Comparison of ENCODE assay signal across 1 cellular context in genomic region chr14:88999137-88999536, GRCh38.
TF ChIP-seq lines count a peak whose summit lies in the region.

No MANE protein-coding gene starts in this region.

TF ChIP-seq in SK-N-SH, 30 proteins besides CTCF, POLR2A, EP300 and RAD21 (continued from another document):
- TF ChIP-seq, protein P1, sequence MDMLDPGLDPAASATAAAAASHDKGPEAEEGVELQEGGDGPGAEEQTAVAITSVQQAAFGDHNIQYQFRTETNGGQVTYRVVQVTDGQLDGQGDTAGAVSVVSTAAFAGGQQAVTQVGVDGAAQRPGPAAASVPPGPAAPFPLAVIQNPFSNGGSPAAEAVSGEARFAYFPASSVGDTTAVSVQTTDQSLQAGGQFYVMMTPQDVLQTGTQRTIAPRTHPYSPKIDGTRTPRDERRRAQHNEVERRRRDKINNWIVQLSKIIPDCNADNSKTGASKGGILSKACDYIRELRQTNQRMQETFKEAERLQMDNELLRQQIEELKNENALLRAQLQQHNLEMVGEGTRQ (IDR thresholded peaks at IDR 0.05; ENCODE audit: borderline replicate concordance, low read depth, low read length): no peak
- TF ChIP-seq, protein P2, sequence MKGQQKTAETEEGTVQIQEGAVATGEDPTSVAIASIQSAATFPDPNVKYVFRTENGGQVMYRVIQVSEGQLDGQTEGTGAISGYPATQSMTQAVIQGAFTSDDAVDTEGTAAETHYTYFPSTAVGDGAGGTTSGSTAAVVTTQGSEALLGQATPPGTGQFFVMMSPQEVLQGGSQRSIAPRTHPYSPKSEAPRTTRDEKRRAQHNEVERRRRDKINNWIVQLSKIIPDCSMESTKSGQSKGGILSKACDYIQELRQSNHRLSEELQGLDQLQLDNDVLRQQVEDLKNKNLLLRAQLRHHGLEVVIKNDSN (IDR thresholded peaks at IDR 0.05; ENCODE audit: borderline replicate concordance, low read depth): no peak
- TF ChIP-seq RFX5 (IDR thresholded peaks at IDR 0.05; ENCODE audit: low read length) (no peak), TEAD4 (IDR thresholded peaks at IDR 0.05; ENCODE audit: borderline replicate concordance, insufficient read depth) (no peak), TCF12 (IDR thresholded peaks at IDR 0.05) (no peak), ELF1 (IDR thresholded peaks at IDR 0.05) (no peak), NRF1 (IDR thresholded peaks at IDR 0.05; ENCODE audit: low read depth, low read length) (no peak)
